23 cellular contexts compared by ENCODE assay signal in the genomic region with DNA sequence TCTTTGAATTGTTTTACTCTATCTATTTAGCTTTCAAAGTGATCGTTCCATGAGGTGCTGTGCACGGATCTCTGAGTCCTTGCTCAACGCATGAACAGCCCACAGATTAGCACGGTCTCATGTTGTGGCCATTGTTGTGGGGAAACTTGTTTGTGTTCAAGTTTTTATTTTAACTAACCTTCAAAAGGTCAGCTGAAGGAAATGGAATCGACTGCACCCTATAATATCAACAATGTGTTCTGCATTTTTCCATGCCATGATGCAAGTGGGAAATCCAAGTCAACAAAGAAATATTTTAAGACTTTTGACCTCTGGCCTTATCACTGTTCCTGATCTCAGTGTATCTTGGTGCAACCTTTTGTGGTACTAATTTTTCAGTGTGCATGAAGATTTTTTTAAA. TPM values are rescaled to one million over a fixed set of nuclear protein-coding genes. Genes with fewer than 3 reads are reported as not detected.
"Had no signal": no experiment of that assay in that cellular context is flagged by ENCODE, and none has a peak within 500 bp of the region (broad histone marks: within the 10 kb centered on the region; RNA-seq: fewer than 3 reads in every experiment).

No MANE protein-coding gene starts in this region.

- DNase-seq: activated B cell treated with CpG ODN at 0.5 μM for 24 hours; activated CD4-positive, alpha-beta T cell treated with anti-CD3 and anti-CD28 coated beads, Interleukin-2, amount 10 ng/mL, durations not matched to agents 24 days and 14 days; activated CD8-positive, alpha-beta memory T cell treated with anti-CD3 and anti-CD28 coated beads, Interleukin-2, amount 50 U/mL, for 4 hours; activated CD8-positive, alpha-beta T cell treated with anti-CD3 and anti-CD28 coated beads, Interleukin-2, amount 10 ng/mL, durations not matched to agents 7 days and 5 days; activated gamma-delta T cell treated with Interleukin-2 at 50 U/mL for 16 hours; activated T-cell treated with anti-CD3 and anti-CD28 coated beads, Interleukin-2, amount 50 U/mL, for 72 hours; anterior cingulate cortex; cerebellar nuclear complex; hippocampal formation; kidney glomerular epithelial cell; stimulated activated CD4-positive, alpha-beta T cell treated with anti-CD3 and anti-CD28 coated beads, Interleukin-4, amount 100 ng/mL, for 1 hour; stimulated activated naive CD4-positive, alpha-beta T cell; substantia nigra; transverse colon had no signal

- H3K36me3 ChIP-seq: breast epithelium, transverse colon, vagina had no signal

- H3K4me3 ChIP-seq: breast epithelium, transverse colon, vagina had no signal

- ATAC-seq: activated CD8-positive, alpha-beta T cell treated with anti-CD3 and anti-CD28 coated beads, Interleukin-2, amount 10 ng/mL, durations not matched to agents 7 days and 5 days; activated T-cell treated with anti-CD3 and anti-CD28 coated beads, Interleukin-2, amount 50 U/mL, for 72 hours had no signal

- H3K27ac ChIP-seq: breast epithelium, transverse colon, vagina had no signal

- H3K4me1 ChIP-seq: breast epithelium, transverse colon, vagina had no signal

- H3K27me3 ChIP-seq: breast epithelium, transverse colon, vagina had no signal

- H3K9me3 ChIP-seq: breast epithelium, transverse colon, vagina had no signal

RNA-seq across cellular contexts. Expression of a gene that starts 6.1 kb away (rescaled TPM):
- total RNA-seq: activated B cell treated with CpG ODN at 0.5 μM for 24 hours; activated CD4-positive, alpha-beta T cell treated with anti-CD3 and anti-CD28 coated beads, Interleukin-2, amount 10 ng/mL, durations not matched to agents 24 days and 14 days; activated CD8-positive, alpha-beta T cell treated with anti-CD3 and anti-CD28 coated beads, Interleukin-2, amount 10 ng/mL, durations not matched to agents 7 days and 5 days; glomerular endothelial cell; osteoblast; vagina had no signal
- polyA plus RNA-seq: neural cell had no signal

RNA-seq across cellular contexts. Expression of a gene that starts 24.3 kb away (rescaled TPM):
- total RNA-seq: activated B cell treated with CpG ODN at 0.5 μM for 24 hours; activated CD4-positive, alpha-beta T cell treated with anti-CD3 and anti-CD28 coated beads, Interleukin-2, amount 10 ng/mL, durations not matched to agents 24 days and 14 days; activated CD8-positive, alpha-beta T cell treated with anti-CD3 and anti-CD28 coated beads, Interleukin-2, amount 10 ng/mL, durations not matched to agents 7 days and 5 days had no signal

RNA-seq across cellular contexts. Expression of a gene that starts 29.1 kb away (rescaled TPM):
- total RNA-seq: activated B cell treated with CpG ODN at 0.5 μM for 24 hours; activated CD4-positive, alpha-beta T cell treated with anti-CD3 and anti-CD28 coated beads, Interleukin-2, amount 10 ng/mL, durations not matched to agents 24 days and 14 days; activated CD8-positive, alpha-beta T cell treated with anti-CD3 and anti-CD28 coated beads, Interleukin-2, amount 10 ng/mL, durations not matched to agents 7 days and 5 days; activated T-cell treated with anti-CD3 and anti-CD28 coated beads, Interleukin-2, amount 50 U/mL, for 72 hours; breast epithelium; glomerular endothelial cell; liver; mesenteric fat pad; osteoblast; skeletal muscle tissue; transverse colon; vagina had no signal
- polyA plus RNA-seq: esophagus, neural cell had no signal
